Comparison of ENCODE assay signal across 9 cellular contexts in genomic region chr4:173013232-173013932, GRCh38.
DNase-seq lines count a peak whose midpoint lies in the region; ATAC-seq, FAIRE-seq and TF ChIP-seq lines count a peak whose summit lies in the region.
"Had no signal": no experiment of that assay in that cellular context is flagged by ENCODE, and none has a peak within 500 bp of the region (broad histone marks: within the 10 kb centered on the region; RNA-seq: fewer than 3 reads in every experiment).

No MANE protein-coding gene starts in this region.

- no peaks in the 10 kb centered on the region for H3K36me3 ChIP-seq in GM12878 (ENCODE audit: control insufficient read depth in 2 of 2, insufficient read depth in 2 of 2, low read length in 1 of 2)

- TF ChIP-seq EP300 in Ishikawa (IDR thresholded peaks at IDR 0.05; ENCODE audit: borderline replicate concordance) (no peak), GM12878 (IDR thresholded peaks at IDR 0.05; ENCODE audit: borderline replicate concordance in 1 of 2, control insufficient read depth in 1 of 2, low read depth in 2 of 2, low read length in 2 of 2) (no peak)

- CTCF ChIA-PET in AG04449 (lab: Yijun Ruan, JAX) (interaction anchor here (0.6 to 4.9 kb wide), 65 partner anchors 8 to 942 kb away, joined by 3 to 203 read pairs (median 4); partner anchors contain the start of genes GALNT7 and SAP30), GM12878 (lab: Yijun Ruan, JAX) (interaction anchor here (0.6 to 4.9 kb wide), 69 partner anchors 8 to 1106 kb away, joined by 3 to 175 read pairs (median 6); partner anchors contain the start of gene GALNT7)

- no peak overlapping the region for H2AFZ ChIP-seq in GM12878 (ENCODE audit: control insufficient read depth, low read depth, low read length)

- ATAC-seq in GM12878 = peak; percentile 84
- no peak for ATAC-seq in GM19035 (IDR thresholded peaks at IDR 0.05; ENCODE audit: unreplicated experiment)

- no peak for TF ChIP-seq POLR2A in GM12892 (IDR thresholded peaks at IDR 0.05; ENCODE audit: low read depth, low read length)
- no peak for TF ChIP-seq POLR2A in GM12878 (IDR thresholded peaks at IDR 0.05; ENCODE audit: low read depth, low read length)

- no peaks in the 10 kb centered on the region for H3K4me1 ChIP-seq in GM12878 (ENCODE audit: control insufficient read depth, insufficient read depth, low read length)

- SMC1A ChIA-PET in GM12878 (lab: Charles Lee; ENCODE audit: uncharacterized antibody, unreplicated experiment) = interaction anchor here (0.6 to 4.7 kb wide), 53 partner anchors 8 to 475 kb away, joined by 3 to 99 read pairs (median 5); partner anchors contain the start of genes GALNT7 and HMGB2

- no peaks in the 10 kb centered on the region for H3K27me3 ChIP-seq in GM12878 (replicated peaks in 1 of 2; ENCODE audit: control insufficient read depth in 2 of 2, insufficient read depth in 2 of 2, low read length in 1 of 2)

- H3K4me2 ChIP-seq in GM12878 (ENCODE audit: control insufficient read depth, insufficient read depth) = no peak overlapping the region

- POLR2A ChIA-PET in AG04449 (lab: Yijun Ruan, JAX) = no interaction called here
- POLR2A ChIA-PET in GM12878 (lab: Charles Lee) = interaction anchor here (1.0 kb wide), 1 partner anchor 244 kb away, joined by 3 read pairs; no protein-coding TSS in a partner anchor

- H3K9me3 ChIP-seq in GM12878 (replicated peaks; ENCODE audit: control insufficient read depth, insufficient read depth, low read length) = no peaks in the 10 kb centered on the region

- H3K9ac ChIP-seq in GM12878 (ENCODE audit: control insufficient read depth, insufficient read depth, low read length) = no peak overlapping the region

- TF ChIP-seq RAD21 in Ishikawa (IDR thresholded peaks at IDR 0.05; ENCODE audit: low read depth) = peak; percentile 86
- peak; percentile 94 for TF ChIP-seq RAD21 in GM12878 (IDR thresholded peaks at IDR 0.05; ENCODE audit: insufficient read depth, low read depth, low read length)

- RAD21 ChIA-PET in GM12878 (lab: Charles Lee; ENCODE audit: unreplicated experiment) = interaction anchor here (0.6 to 2.3 kb wide), 36 partner anchors 9 to 407 kb away, joined by 3 to 98 read pairs (median 5); partner anchors contain the start of gene GALNT7

- intact Hi-C loops in GM12878 (cut with micrococcal nuclease; ENCODE audit: unreplicated experiment) = loop anchor here (1.0 to 2.0 kb wide), 3 partner anchors 244 to 481 kb away; no protein-coding TSS in a partner anchor

- no peaks in the 10 kb centered on the region for H4K20me1 ChIP-seq in GM12878 (ENCODE audit: control insufficient read depth, insufficient read depth)

- no peak overlapping the region for H3K4me3 ChIP-seq in AG04449 (ENCODE audit: low read depth, low read length)
- no peak overlapping the region for H3K4me3 ChIP-seq in GM12878
- H3K4me3 ChIP-seq: skin epidermis had no signal

- no TSS peak for BruUV-seq in GM12878 (replicated peaks; lab: Mats Ljungman, UMichigan)

- FAIRE-seq in GM12892 (lab: Jason Lieb, UNC) (peak; percentile 48), GM12878 (lab: Jason Lieb, UNC) (peak; percentile 78)

- H3K27ac ChIP-seq in GM12878 (ENCODE audit: control insufficient read depth, insufficient read depth) = no peak overlapping the region
- H3K27ac ChIP-seq: skin epidermis had no signal

- in situ Hi-C loops in GM12878 (cut with MboI) = no loop called here

- TF ChIP-seq CTCF in AG04449 (IDR thresholded peaks at IDR 0.05; ENCODE audit: insufficient read depth, low read length, missing control alignments) (peak; percentile 56), GM12878 (IDR thresholded peaks at IDR 0.05 in 2 of 3, conservative IDR thresholded peaks at IDR 0.05 in 1 of 3; ENCODE audit: control insufficient read depth in 2 of 3, extremely low read depth in 1 of 3, insufficient read depth in 1 of 3, low read depth in 3 of 3, low read length in 3 of 3) (peak; percentile 42 to 65 (median 64); a peak in 5 of 6 replicates)

- no peak for DNase-seq in AG04449 (ENCODE audit: low read depth, low spot score)
- DNase-seq in GM12892 (ENCODE audit: insufficient read length) = no peak
- DNase-seq in T follicular helper cell (ENCODE audit: low read depth) = peak; percentile 23
- peak; percentile 9 for DNase-seq in GM12878 (ENCODE audit: low read depth, low spot score)
- peak; percentile 75 for DNase-seq in inferior parietal cortex (ENCODE audit: extremely low spot score)
- DNase-seq in stimulated activated CD4-positive, alpha-beta T cell treated with anti-CD3 and anti-CD28 coated beads, Interleukin-2, amount 100 ng/mL, for 48 hours = peak; percentile 55 to 57

- no peaks in the 10 kb centered on the region for H3K79me2 ChIP-seq in GM12878 (ENCODE audit: control insufficient read depth, insufficient read depth, low read length)

- whole genome bisulfite sequencing in GM12878 (ENCODE audit: insufficient coverage, insufficient replicate concordance, low lambda C conversion rate, missing lambda C conversion rate) = 19% methylated on average over 6 of the region's 6 CpGs

TF ChIP-seq in Ishikawa, 13 proteins besides CTCF, POLR2A, EP300 and RAD21 (continues in another document):
- TF ChIP-seq MAX (IDR thresholded peaks at IDR 0.05) (no peak), YY1 (IDR thresholded peaks at IDR 0.05; ENCODE audit: low read depth) (no peak), EGR1 (IDR thresholded peaks at IDR 0.05) (no peak), TCF12 (IDR thresholded peaks at IDR 0.05; ENCODE audit: low read depth) (no peak), CREB1 (IDR thresholded peaks at IDR 0.05; ENCODE audit: low read depth) (no peak), ZBTB7A (IDR thresholded peaks at IDR 0.05; ENCODE audit: low read depth) (no peak), CEBPB (IDR thresholded peaks at IDR 0.05) (no peak), FOXM1 (IDR thresholded peaks at IDR 0.05; ENCODE audit: borderline replicate concordance, low read depth) (no peak)

TF ChIP-seq in GM12878, 131 proteins besides CTCF, POLR2A, EP300 and RAD21 (continues in another document):
- TF ChIP-seq YY1 (IDR thresholded peaks at IDR 0.05; ENCODE audit: low read depth, low read length) (0 out of 2 replicates have a peak, but pooled peaks have one; percentile 20), E2F4 (IDR thresholded peaks at IDR 0.05; ENCODE audit: low read depth, low read length) (no peak), CHD4 (IDR thresholded peaks at IDR 0.05) (no peak), CUX1 (IDR thresholded peaks at IDR 0.05; ENCODE audit: insufficient replicate concordance, low read depth, low read length) (no peak), SMC3 (IDR thresholded peaks at IDR 0.05; ENCODE audit: borderline replicate concordance, low read length) (peak; percentile 75; the same call in 1 of the 2 replicates), ZBED1 (IDR thresholded peaks at IDR 0.05; ENCODE audit: borderline replicate concordance) (no peak), KAT2A (conservative IDR thresholded peaks at IDR 0.05; ENCODE audit: control insufficient read depth, low read depth, low read length) (no peak), RFX5 (IDR thresholded peaks at IDR 0.05; ENCODE audit: low read depth, low read length) (no peak), KLF5 (IDR thresholded peaks at IDR 0.05; ENCODE audit: partially characterized antibody) (no peak), ATF7 (IDR thresholded peaks at IDR 0.05; ENCODE audit: low read depth) (no peak), SIN3A (IDR thresholded peaks at IDR 0.05; ENCODE audit: low read depth, low read length) (no peak)

Comparison
In these comparisons a context has a peak if more than half of its experiments do, and no peak if none do; other contexts are left out.
1. DNase-seq: peak in T follicular helper cell (single experiment), GM12878 (single experiment), inferior parietal cortex (single experiment) and stimulated activated CD4-positive, alpha-beta T cell treated with anti-CD3 and anti-CD28 coated beads, Interleukin-2, amount 100 ng/mL, for 48 hours (2 of 2); none in AG04449 (single experiment) and GM12892 (single experiment).